In the genomic region with DNA sequence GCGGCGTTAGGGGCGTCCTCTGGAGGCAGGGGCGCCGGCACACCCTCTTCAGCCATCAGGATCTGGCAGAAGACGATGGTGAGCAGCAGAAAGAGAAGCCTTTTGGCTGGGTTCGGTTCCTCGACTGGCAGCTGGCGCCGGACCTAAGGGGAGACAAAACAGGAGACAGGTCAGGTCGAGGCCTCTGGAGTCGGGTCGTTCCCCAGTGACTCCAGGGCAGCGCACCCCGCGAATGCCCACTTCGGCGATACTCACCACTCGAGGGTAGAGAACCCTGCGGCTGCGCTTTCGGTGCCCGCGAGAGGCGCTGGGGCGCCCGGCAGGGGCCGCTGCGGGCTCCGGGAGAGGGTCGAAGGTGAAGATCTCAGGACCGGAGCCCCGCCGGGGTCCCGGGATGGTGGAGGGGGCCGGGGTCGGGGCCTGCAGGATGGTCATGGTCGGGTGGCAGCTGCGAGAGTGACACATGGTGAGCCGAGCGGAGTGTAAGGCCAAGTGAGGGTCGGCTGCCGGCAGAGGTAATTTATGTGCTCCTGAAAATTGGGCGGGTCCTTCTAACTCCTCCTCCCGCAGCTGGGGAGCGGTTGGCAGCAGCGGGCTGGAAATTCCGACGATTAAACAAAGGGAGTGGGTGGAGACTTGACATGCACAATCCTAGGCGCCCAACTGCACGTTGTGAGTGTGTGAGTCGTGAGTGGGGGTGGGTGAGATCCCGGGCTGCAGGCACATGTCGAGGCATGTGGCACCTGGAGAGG, we compare ENCODE assay signal across 1 cellular context.
A peak's percentile ranks its signal among the peaks of the same experiment; 100 is the strongest.
TF ChIP-seq lines count a peak whose summit lies in the region.

A gene with protein sequence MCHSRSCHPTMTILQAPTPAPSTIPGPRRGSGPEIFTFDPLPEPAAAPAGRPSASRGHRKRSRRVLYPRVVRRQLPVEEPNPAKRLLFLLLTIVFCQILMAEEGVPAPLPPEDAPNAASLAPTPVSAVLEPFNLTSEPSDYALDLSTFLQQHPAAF (minus strand): TSS at position 494 of the 752 bp plus-strand sequence. CDS start 29 bp downstream, at position 465.

TF ChIP-seq in HepG2, 621 proteins besides CTCF, POLR2A, EP300 and RAD21 (continued from another document):
- TF ChIP-seq, protein P1, sequence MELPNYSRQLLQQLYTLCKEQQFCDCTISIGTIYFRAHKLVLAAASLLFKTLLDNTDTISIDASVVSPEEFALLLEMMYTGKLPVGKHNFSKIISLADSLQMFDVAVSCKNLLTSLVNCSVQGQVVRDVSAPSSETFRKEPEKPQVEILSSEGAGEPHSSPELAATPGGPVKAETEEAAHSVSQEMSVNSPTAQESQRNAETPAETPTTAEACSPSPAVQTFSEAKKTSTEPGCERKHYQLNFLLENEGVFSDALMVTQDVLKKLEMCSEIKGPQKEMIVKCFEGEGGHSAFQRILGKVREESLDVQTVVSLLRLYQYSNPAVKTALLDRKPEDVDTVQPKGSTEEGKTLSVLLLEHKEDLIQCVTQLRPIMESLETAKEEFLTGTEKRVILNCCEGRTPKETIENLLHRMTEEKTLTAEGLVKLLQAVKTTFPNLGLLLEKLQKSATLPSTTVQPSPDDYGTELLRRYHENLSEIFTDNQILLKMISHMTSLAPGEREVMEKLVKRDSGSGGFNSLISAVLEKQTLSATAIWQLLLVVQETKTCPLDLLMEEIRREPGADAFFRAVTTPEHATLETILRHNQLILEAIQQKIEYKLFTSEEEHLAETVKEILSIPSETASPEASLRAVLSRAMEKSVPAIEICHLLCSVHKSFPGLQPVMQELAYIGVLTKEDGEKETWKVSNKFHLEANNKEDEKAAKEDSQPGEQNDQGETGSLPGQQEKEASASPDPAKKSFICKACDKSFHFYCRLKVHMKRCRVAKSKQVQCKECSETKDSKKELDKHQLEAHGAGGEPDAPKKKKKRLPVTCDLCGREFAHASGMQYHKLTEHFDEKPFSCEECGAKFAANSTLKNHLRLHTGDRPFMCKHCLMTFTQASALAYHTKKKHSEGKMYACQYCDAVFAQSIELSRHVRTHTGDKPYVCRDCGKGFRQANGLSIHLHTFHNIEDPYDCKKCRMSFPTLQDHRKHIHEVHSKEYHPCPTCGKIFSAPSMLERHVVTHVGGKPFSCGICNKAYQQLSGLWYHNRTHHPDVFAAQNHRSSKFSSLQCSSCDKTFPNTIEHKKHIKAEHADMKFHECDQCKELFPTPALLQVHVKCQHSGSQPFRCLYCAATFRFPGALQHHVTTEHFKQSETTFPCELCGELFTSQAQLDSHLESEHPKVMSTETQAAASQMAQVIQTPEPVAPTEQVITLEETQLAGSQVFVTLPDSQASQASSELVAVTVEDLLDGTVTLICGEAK (IDR thresholded peaks at IDR 0.05), result no peak
- TF ChIP-seq, protein P1 (CRISPR knock-in tag; IDR thresholded peaks at IDR 0.05), result peak; percentile 44
- TF ChIP-seq, protein P2, sequence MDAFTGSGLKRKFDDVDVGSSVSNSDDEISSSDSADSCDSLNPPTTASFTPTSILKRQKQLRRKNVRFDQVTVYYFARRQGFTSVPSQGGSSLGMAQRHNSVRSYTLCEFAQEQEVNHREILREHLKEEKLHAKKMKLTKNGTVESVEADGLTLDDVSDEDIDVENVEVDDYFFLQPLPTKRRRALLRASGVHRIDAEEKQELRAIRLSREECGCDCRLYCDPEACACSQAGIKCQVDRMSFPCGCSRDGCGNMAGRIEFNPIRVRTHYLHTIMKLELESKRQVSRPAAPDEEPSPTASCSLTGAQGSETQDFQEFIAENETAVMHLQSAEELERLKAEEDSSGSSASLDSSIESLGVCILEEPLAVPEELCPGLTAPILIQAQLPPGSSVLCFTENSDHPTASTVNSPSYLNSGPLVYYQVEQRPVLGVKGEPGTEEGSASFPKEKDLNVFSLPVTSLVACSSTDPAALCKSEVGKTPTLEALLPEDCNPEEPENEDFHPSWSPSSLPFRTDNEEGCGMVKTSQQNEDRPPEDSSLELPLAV (CRISPR knock-in tag; conservative IDR thresholded peaks at IDR 0.05; ENCODE audit: low read depth), result no peak
- TF ChIP-seq DNMT3B (CRISPR knock-in tag; conservative IDR thresholded peaks at IDR 0.05) (peak; percentile 95), HMGA1 (CRISPR knock-in tag; conservative IDR thresholded peaks at IDR 0.05) (no peak), NFIC (IDR thresholded peaks at IDR 0.05; ENCODE audit: low read length) (peak; percentile 16; the same call in 1 of the 2 replicates), FOXK2 (IDR thresholded peaks at IDR 0.05) (no peak), ZNF501 (CRISPR knock-in tag; IDR thresholded peaks at IDR 0.05) (peak; percentile 77), SMARCE1 (IDR thresholded peaks at IDR 0.05; ENCODE audit: borderline replicate concordance) (no peak), GPN1 (CRISPR knock-in tag; IDR thresholded peaks at IDR 0.05; ENCODE audit: borderline replicate concordance) (no peak), HMG20B (CRISPR knock-in tag; conservative IDR thresholded peaks at IDR 0.05) (peak; percentile 78; the same call in 1 of the 2 replicates), ZKSCAN1 (IDR thresholded peaks at IDR 0.05; ENCODE audit: low read length) (no peak), ZFP36L1 (CRISPR knock-in tag; IDR thresholded peaks at IDR 0.05) (no peak; the same call in 1 of the 2 replicates), ZNF549 (CRISPR knock-in tag; IDR thresholded peaks at IDR 0.05) (no peak), MTF2 (CRISPR knock-in tag; IDR thresholded peaks at IDR 0.05; ENCODE audit: borderline replicate concordance) (0 out of 2 replicates have a peak, but pooled peaks have one; percentile 21), PLRG1 (conservative IDR thresholded peaks at IDR 0.05) (no peak), HMG20A (CRISPR knock-in tag; IDR thresholded peaks at IDR 0.05; ENCODE audit: borderline replicate concordance) (peak; percentile 23; the same call in 1 of the 2 replicates), ZNF83 (CRISPR knock-in tag; IDR thresholded peaks at IDR 0.05; ENCODE audit: borderline replicate concordance) (peak; percentile 39; the same call in 1 of the 2 replicates), ZNF260 (CRISPR knock-in tag; IDR thresholded peaks at IDR 0.05; ENCODE audit: borderline replicate concordance, low read depth) (no peak), NR2C2 (CRISPR knock-in tag; IDR thresholded peaks at IDR 0.05; ENCODE audit: borderline replicate concordance) (peak; percentile 4), PHF5A (CRISPR knock-in tag; IDR thresholded peaks at IDR 0.05; ENCODE audit: low read depth, unreplicated experiment) (peak; percentile 9), ZNF761 (CRISPR knock-in tag; conservative IDR thresholded peaks at IDR 0.05) (no peak; the same call in 1 of the 2 replicates), MEIS2 (CRISPR knock-in tag; IDR thresholded peaks at IDR 0.05) (peak; percentile 75), ZNF543 (CRISPR knock-in tag; IDR thresholded peaks at IDR 0.05) (peak; percentile 81; the same call in 1 of the 2 replicates), CCAR2 (optimal IDR thresholded peaks at IDR 0.05; ENCODE audit: low read depth, low read length) (no peak), HNRNPUL1 (IDR thresholded peaks at IDR 0.05; ENCODE audit: low read depth, low read length) (no peak), CENPT (CRISPR knock-in tag; IDR thresholded peaks at IDR 0.05; ENCODE audit: low read depth) (no peak; the same call in 1 of the 2 replicates), ZNF430 (CRISPR knock-in tag; IDR thresholded peaks at IDR 0.05) (peak; percentile 90)
- TF ChIP-seq, protein P3, sequence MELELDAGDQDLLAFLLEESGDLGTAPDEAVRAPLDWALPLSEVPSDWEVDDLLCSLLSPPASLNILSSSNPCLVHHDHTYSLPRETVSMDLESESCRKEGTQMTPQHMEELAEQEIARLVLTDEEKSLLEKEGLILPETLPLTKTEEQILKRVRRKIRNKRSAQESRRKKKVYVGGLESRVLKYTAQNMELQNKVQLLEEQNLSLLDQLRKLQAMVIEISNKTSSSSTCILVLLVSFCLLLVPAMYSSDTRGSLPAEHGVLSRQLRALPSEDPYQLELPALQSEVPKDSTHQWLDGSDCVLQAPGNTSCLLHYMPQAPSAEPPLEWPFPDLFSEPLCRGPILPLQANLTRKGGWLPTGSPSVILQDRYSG (CRISPR knock-in tag; IDR thresholded peaks at IDR 0.05), result no peak
- TF ChIP-seq, protein P4, sequence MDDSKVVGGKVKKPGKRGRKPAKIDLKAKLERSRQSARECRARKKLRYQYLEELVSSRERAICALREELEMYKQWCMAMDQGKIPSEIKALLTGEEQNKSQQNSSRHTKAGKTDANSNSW (CRISPR knock-in tag; IDR thresholded peaks at IDR 0.05; ENCODE audit: borderline replicate concordance), result no peak
- TF ChIP-seq, protein P5, sequence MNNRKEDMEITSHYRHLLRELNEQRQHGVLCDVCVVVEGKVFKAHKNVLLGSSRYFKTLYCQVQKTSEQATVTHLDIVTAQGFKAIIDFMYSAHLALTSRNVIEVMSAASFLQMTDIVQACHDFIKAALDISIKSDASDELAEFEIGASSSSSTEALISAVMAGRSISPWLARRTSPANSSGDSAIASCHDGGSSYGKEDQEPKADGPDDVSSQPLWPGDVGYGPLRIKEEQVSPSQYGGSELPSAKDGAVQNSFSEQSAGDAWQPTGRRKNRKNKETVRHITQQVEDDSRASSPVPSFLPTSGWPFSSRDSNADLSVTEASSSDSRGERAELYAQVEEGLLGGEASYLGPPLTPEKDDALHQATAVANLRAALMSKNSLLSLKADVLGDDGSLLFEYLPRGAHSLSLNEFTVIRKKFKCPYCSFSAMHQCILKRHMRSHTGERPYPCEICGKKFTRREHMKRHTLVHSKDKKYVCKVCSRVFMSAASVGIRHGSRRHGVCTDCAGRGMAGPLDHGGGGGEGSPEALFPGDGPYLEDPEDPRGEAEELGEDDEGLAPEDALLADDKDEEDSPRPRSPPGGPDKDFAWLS (CRISPR knock-in tag; IDR thresholded peaks at IDR 0.05; ENCODE audit: borderline replicate concordance), result no peak
- TF ChIP-seq, protein P6, sequence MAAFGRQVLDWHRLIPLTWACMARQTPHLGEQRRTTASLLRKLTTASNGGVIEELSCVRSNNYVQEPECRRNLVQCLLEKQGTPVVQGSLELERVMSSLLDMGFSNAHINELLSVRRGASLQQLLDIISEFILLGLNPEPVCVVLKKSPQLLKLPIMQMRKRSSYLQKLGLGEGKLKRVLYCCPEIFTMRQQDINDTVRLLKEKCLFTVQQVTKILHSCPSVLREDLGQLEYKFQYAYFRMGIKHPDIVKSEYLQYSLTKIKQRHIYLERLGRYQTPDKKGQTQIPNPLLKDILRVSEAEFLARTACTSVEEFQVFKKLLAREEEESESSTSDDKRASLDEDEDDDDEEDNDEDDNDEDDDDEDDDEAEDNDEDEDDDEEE (CRISPR knock-in tag; IDR thresholded peaks at IDR 0.05), result no peak; the same call in 1 of the 2 replicates
- TF ChIP-seq, protein P7, sequence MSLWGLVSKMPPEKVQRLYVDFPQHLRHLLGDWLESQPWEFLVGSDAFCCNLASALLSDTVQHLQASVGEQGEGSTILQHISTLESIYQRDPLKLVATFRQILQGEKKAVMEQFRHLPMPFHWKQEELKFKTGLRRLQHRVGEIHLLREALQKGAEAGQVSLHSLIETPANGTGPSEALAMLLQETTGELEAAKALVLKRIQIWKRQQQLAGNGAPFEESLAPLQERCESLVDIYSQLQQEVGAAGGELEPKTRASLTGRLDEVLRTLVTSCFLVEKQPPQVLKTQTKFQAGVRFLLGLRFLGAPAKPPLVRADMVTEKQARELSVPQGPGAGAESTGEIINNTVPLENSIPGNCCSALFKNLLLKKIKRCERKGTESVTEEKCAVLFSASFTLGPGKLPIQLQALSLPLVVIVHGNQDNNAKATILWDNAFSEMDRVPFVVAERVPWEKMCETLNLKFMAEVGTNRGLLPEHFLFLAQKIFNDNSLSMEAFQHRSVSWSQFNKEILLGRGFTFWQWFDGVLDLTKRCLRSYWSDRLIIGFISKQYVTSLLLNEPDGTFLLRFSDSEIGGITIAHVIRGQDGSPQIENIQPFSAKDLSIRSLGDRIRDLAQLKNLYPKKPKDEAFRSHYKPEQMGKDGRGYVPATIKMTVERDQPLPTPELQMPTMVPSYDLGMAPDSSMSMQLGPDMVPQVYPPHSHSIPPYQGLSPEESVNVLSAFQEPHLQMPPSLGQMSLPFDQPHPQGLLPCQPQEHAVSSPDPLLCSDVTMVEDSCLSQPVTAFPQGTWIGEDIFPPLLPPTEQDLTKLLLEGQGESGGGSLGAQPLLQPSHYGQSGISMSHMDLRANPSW (CRISPR knock-in tag; IDR thresholded peaks at IDR 0.05; ENCODE audit: borderline replicate concordance), result peak; percentile 81; the same call in 1 of the 2 replicates
TF ChIP-seq in HepG2: peak in this region for 367.
